Comparison of ENCODE assay signal across 17 cellular contexts in the genomic region with DNA sequence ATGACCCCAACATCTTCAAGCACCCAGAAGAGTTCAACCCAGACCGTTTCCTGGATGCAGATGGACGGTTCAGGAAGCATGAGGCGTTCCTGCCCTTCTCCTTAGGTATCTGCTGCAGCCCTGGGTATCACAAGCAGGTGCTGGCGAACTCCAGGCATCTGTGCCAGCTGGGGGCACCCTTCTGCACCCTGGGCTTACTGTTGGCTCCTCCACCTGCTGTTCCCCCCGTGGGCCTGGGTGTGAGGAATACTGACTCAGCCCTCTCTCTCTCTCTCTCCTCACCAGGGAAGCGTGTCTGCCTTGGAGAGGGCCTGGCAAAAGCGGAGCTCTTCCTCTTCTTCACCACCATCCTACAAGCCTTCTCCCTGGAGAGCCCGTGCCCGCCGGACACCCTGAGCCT. TPM values are rescaled to one million over a fixed set of nuclear protein-coding genes. Genes with fewer than 3 reads are reported as not detected.
A peak's percentile ranks its signal among the peaks of the same experiment; 100 is the strongest.
DNase-seq lines count a peak whose midpoint lies in the region; ATAC-seq and TF ChIP-seq lines count a peak whose summit lies in the region.
"Had no signal": no experiment of that assay in that cellular context is flagged by ENCODE, and none has a peak within 500 bp of the region (broad histone marks: within the 10 kb centered on the region; RNA-seq: fewer than 3 reads in every experiment).

No MANE protein-coding gene starts in this region.

- no peaks in the 10 kb centered on the region for H3K79me1 ChIP-seq in IMR-90 (ENCODE audit: low read depth in 1 of 2, low read length in 2 of 2)

- no peak overlapping the region; the same call in 1 of the 2 replicates for H4K91ac ChIP-seq in IMR-90 (ENCODE audit: insufficient read depth, low read depth, low read length)

- no peaks in the 10 kb centered on the region for H3K4me1 ChIP-seq in IMR-90 (ENCODE audit: control insufficient read depth, insufficient read depth, low read length)

- H3K9me3 Mint-ChIP-seq in activated T-helper 17 cell treated with anti-CD3 and anti-CD28 coated beads, Interleukin-2, amount 50 U/mL, for 72 hours, result no peaks in the 10 kb centered on the region
- H3K9me3 Mint-ChIP-seq: stimulated activated naive CD8-positive, alpha-beta T cell treated with anti-CD3 and anti-CD28 coated beads, Interleukin-15, Interleukin-2, amounts not matched to agents 100 ng/mL and 50 ng/mL, for 24 hours had no signal

- H3K4me1 Mint-ChIP-seq in activated T-helper 17 cell treated with anti-CD3 and anti-CD28 coated beads, Interleukin-2, amount 50 U/mL, for 72 hours, result peaks cover 18% of the 10 kb centered on the region

- H3K4me3 ChIP-seq in IMR-90 (ENCODE audit: insufficient read depth, low read depth, low read length), result no peak overlapping the region
- H3K4me3 ChIP-seq: gastroesophageal sphincter had no signal

- ATAC-seq in IMR-90 (ENCODE audit: low read depth), result peak; percentile 30
- peak; percentile 47 for ATAC-seq in activated T-helper 17 cell treated with anti-CD3 and anti-CD28 coated beads, Interleukin-2, amount 50 U/mL, for 72 hours (replicated peaks)
- ATAC-seq: gastroesophageal sphincter had no signal

- H3K9ac ChIP-seq in IMR-90 (ENCODE audit: low read depth, low read length), result no peak overlapping the region

- no peak overlapping the region for H4K8ac ChIP-seq in IMR-90 (ENCODE audit: low read depth in 2 of 2, low read length in 2 of 2)

- no peak overlapping the region for H2BK120ac ChIP-seq in IMR-90 (ENCODE audit: low read depth, low read length)

- no peak overlapping the region for H3K27ac Mint-ChIP-seq in activated T-helper 17 cell treated with anti-CD3 and anti-CD28 coated beads, Interleukin-2, amount 50 U/mL, for 72 hours
- H3K27ac Mint-ChIP-seq: stimulated activated naive CD8-positive, alpha-beta T cell treated with anti-CD3 and anti-CD28 coated beads, Interleukin-15, Interleukin-2, amounts not matched to agents 100 ng/mL and 50 ng/mL, for 24 hours had no signal

- peak overlapping the region; percentile 38 for H2AFZ ChIP-seq in IMR-90 (replicated peaks; ENCODE audit: low read length, poor library complexity)

- POLR2A ChIA-PET in IMR-90 (lab: Charles Lee; ENCODE audit: unreplicated experiment), result no interaction called here

- no peak overlapping the region for H4K5ac ChIP-seq in IMR-90 (ENCODE audit: low read depth, low read length)

- no peaks in the 10 kb centered on the region for H3K9me1 ChIP-seq in IMR-90 (ENCODE audit: insufficient read depth, low read length)

- H3K56ac ChIP-seq in IMR-90 (ENCODE audit: extremely low read depth, insufficient read depth, low read length), result no peak overlapping the region

- H3K14ac ChIP-seq in IMR-90 (replicated peaks; ENCODE audit: low read depth, low read length), result no peak overlapping the region

- CTCF ChIA-PET in IMR-90 (lab: Yijun Ruan, JAX), result interaction anchor here (0.5 to 3.3 kb wide), 3 partner anchors 16 to 102 kb away, joined by 3 to 16 read pairs (median 4); no protein-coding TSS in a partner anchor

- TF ChIP-seq CTCF in IMR-90 (conservative IDR thresholded peaks at IDR 0.05; ENCODE audit: low read depth, low read length), result no peak
- TF ChIP-seq CTCF in GM20000 (IDR thresholded peaks at IDR 0.05; ENCODE audit: extremely low read depth, missing control alignments), result no peak

- no peak overlapping the region; the same call in 1 of the 2 replicates for H3K4ac ChIP-seq in IMR-90 (ENCODE audit: low read depth, low read length)

- no TSS peak for BruUV-seq in IMR-90 (replicated peaks; lab: Mats Ljungman, UMichigan)

- H3K27ac ChIP-seq in IMR-90 (ENCODE audit: insufficient read depth, low read length), result no peak overlapping the region

- no peak overlapping the region for H3K18ac ChIP-seq in IMR-90 (ENCODE audit: low read depth, low read length)

- H2BK20ac ChIP-seq in IMR-90 (ENCODE audit: low read depth, low read length), result no peak overlapping the region

- H3K4me3 Mint-ChIP-seq in activated T-helper 17 cell treated with anti-CD3 and anti-CD28 coated beads, Interleukin-2, amount 50 U/mL, for 72 hours, result no peak overlapping the region
- H3K4me3 Mint-ChIP-seq: CD4-positive, CD25-positive, alpha-beta regulatory T cell; stimulated activated naive CD8-positive, alpha-beta T cell treated with anti-CD3 and anti-CD28 coated beads, Interleukin-15, Interleukin-2, amounts not matched to agents 100 ng/mL and 50 ng/mL, for 24 hours had no signal

- no peak overlapping the region for H3K4me2 ChIP-seq in IMR-90 (ENCODE audit: low read depth, low read length)

- H3K23ac ChIP-seq in IMR-90 (ENCODE audit: low read depth, low read length), result no peak overlapping the region

- H3K27me3 ChIP-seq in IMR-90 (ENCODE audit: control insufficient read depth, insufficient read depth, low read length), result no peaks in the 10 kb centered on the region
- H3K27me3 ChIP-seq: gastroesophageal sphincter had no signal

- in situ Hi-C loops in IMR-90 (cut with MboI; ENCODE audit: low sequenced_read_pairs), result no loop called here

- no peaks in the 10 kb centered on the region for H3K27me3 Mint-ChIP-seq in activated T-helper 17 cell treated with anti-CD3 and anti-CD28 coated beads, Interleukin-2, amount 50 U/mL, for 72 hours
- H3K27me3 Mint-ChIP-seq: stimulated activated naive CD8-positive, alpha-beta T cell treated with anti-CD3 and anti-CD28 coated beads, Interleukin-15, Interleukin-2, amounts not matched to agents 100 ng/mL and 50 ng/mL, for 24 hours had no signal

- H3K9me3 ChIP-seq in IMR-90 (ENCODE audit: control insufficient read depth, insufficient read depth, low read length), result no peaks in the 10 kb centered on the region
- H3K9me3 ChIP-seq: gastroesophageal sphincter had no signal

- dilution Hi-C loops in IMR-90 (cut with HindIII; ENCODE audit: low sequenced_read_pairs, unreplicated experiment), result no loop called here

- WGBS in IMR-90 (ENCODE audit: extremely low coverage in 2 of 2, insufficient read length in 1 of 2), 2 experiments, result 83% methylated on average over 3 of the region's 10 CpGs; no CpG with 5 or more reads in 1 of the 2 experiments

- H3K36me3 ChIP-seq in IMR-90 (ENCODE audit: control insufficient read depth, insufficient read depth, low read length), result peaks cover 7% of the 10 kb centered on the region
- H3K36me3 ChIP-seq: gastroesophageal sphincter had no signal

- H4K20me1 ChIP-seq in IMR-90 (ENCODE audit: insufficient read depth, low read length), result no peaks in the 10 kb centered on the region; the same call in 1 of the 2 replicates

- no peaks in the 10 kb centered on the region for H3K36me3 Mint-ChIP-seq in activated T-helper 17 cell treated with anti-CD3 and anti-CD28 coated beads, Interleukin-2, amount 50 U/mL, for 72 hours (ENCODE audit: low read depth)
- H3K36me3 Mint-ChIP-seq: CD4-positive, CD25-positive, alpha-beta regulatory T cell had no signal

- H2AK5ac ChIP-seq in IMR-90 (ENCODE audit: low read depth, low read length), result no peak overlapping the region

- TF ChIP-seq POLR2A in IMR-90 (IDR thresholded peaks at IDR 0.05; ENCODE audit: low read depth, low read length), result no peak

- DNase-seq in ELR (ENCODE audit: low read depth) (peak; percentile 54), IMR-90 (no peak), renal cortical epithelial cell (ENCODE audit: low read depth) (peak; percentile 36), GM03348 (ENCODE audit: low spot score) (no peak), GM20000 (ENCODE audit: low spot score) (no peak), NK-92 (lab: John Stamatoyannopoulos, UW; ENCODE audit: unreplicated experiment) (no peak)
- DNase-seq: activated T-cell treated with anti-CD3 and anti-CD28 coated beads, Interleukin-2, amount 50 U/mL, for 1 hour; CD4-positive, CD25-positive, alpha-beta regulatory T cell; central memory CD4-positive, alpha-beta T cell; H7; NCI-H1930; NCI-H748 treated with DMSO at 0.1 percent for 48 hours; SHP77 treated with DMSO at 0.1 percent for 48 hours; small intestine had no signal

- H2AK9ac ChIP-seq in IMR-90 (replicated peaks; ENCODE audit: low read depth, low read length, poor library complexity), result peak overlapping the region; percentile 9

- no peak overlapping the region for H2BK15ac ChIP-seq in IMR-90 (ENCODE audit: low read depth, low read length)

- 0 out of 2 replicates have a peak, but pooled peaks have one; percentile 3 for TF ChIP-seq RAD21 in IMR-90 (IDR thresholded peaks at IDR 0.05; ENCODE audit: low read length)

- intact Hi-C loops in IMR-90 (cut with micrococcal nuclease), result loop anchor here (10.0 kb wide), 1 partner anchor 219 kb away; a partner anchor contains a TSS

- H2BK5ac ChIP-seq in IMR-90 (ENCODE audit: low read depth, low read length, poor library complexity, severe bottlenecking), result no peak overlapping the region

TF ChIP-seq in IMR-90, 13 proteins besides CTCF, POLR2A, EP300 and RAD21:
- TF ChIP-seq NFE2L2 (IDR thresholded peaks at IDR 0.05; ENCODE audit: low read depth, low read length) (no peak), BHLHE40 (IDR thresholded peaks at IDR 0.05; ENCODE audit: low read depth, low read length) (peak; percentile 44; the same call in 1 of the 2 replicates)
TF ChIP-seq in IMR-90: peak in this region for 1.

RNA-seq across cellular contexts. Expression of a gene that starts 13.0 kb away (rescaled TPM):
- total RNA-seq in IMR-90 (2012; rRNA removed) (0.54 and 0.83 TPM in 2 replicates), renal cortical epithelial cell (2.2 and 3.1 TPM in 2 replicates)
- polyA plus RNA-seq in IMR-90 (2012; rRNA removed), result 0.98 and 2.1 TPM in 2 replicates
- 0.75 and 1.4 TPM in 2 replicates for polyA plus RNA-seq in IMR-90 (2012; cell fraction: cytosol; rRNA removed)
- 0.77 and 1.2 TPM in 2 replicates for polyA plus RNA-seq in IMR-90 (2012; cell fraction: nucleus; rRNA removed; ENCODE audit: low replicate concordance)
- total RNA-seq in activated T-helper 17 cell treated with anti-CD3 and anti-CD28 coated beads, Interleukin-2, amount 50 U/mL, for 72 hours, result under 1 TPM in 1 of 2 donors, not detected in 1; 0.13 TPM
- total RNA-seq: CD4-positive, CD25-positive, alpha-beta regulatory T cell had no signal

RNA-seq across cellular contexts. Expression of a gene that starts 13.0 kb away (rescaled TPM):
- total RNA-seq in IMR-90 (2012; rRNA removed), result 444 and 466 TPM in 2 replicates
- 212 and 235 TPM in 2 replicates for polyA plus RNA-seq in IMR-90 (2012; rRNA removed)
- 163 and 168 TPM in 2 replicates for polyA plus RNA-seq in IMR-90 (2012; cell fraction: cytosol; rRNA removed)
- polyA plus RNA-seq in IMR-90 (2012; cell fraction: nucleus; rRNA removed; ENCODE audit: low replicate concordance), result 125 and 184 TPM in 2 replicates
- total RNA-seq in activated T-helper 17 cell treated with anti-CD3 and anti-CD28 coated beads, Interleukin-2, amount 50 U/mL, for 72 hours, result 1 to 10 TPM in 1 of 2 donors, under 1 TPM in 1; 0.04 to 2.3 TPM
- total RNA-seq in renal cortical epithelial cell, result 151 and 220 TPM in 2 replicates
- total RNA-seq: CD4-positive, CD25-positive, alpha-beta regulatory T cell had no signal

RNA-seq across cellular contexts. Expression of a gene that starts 58.2 kb away (rescaled TPM):
- total RNA-seq in IMR-90 (2012; rRNA removed) (50.7 and 56.1 TPM in 2 replicates), renal cortical epithelial cell (68.1 and 131 TPM in 2 replicates)
- polyA plus RNA-seq in IMR-90 (2012; rRNA removed), result 67.3 and 68.1 TPM in 2 replicates
- 51.7 and 53.7 TPM in 2 replicates for polyA plus RNA-seq in IMR-90 (2012; cell fraction: cytosol; rRNA removed)
- 65.4 and 102 TPM in 2 replicates for polyA plus RNA-seq in IMR-90 (2012; cell fraction: nucleus; rRNA removed; ENCODE audit: low replicate concordance)
- 100 to 1,000 TPM; 324 to 357 TPM for total RNA-seq in activated T-helper 17 cell treated with anti-CD3 and anti-CD28 coated beads, Interleukin-2, amount 50 U/mL, for 72 hours

Comparison
In these comparisons a context has a peak if more than half of its experiments do, and no peak if none do; other contexts are left out.
1. DNase-seq: peak in ELR (single experiment) and renal cortical epithelial cell (single experiment); none in IMR-90 (single experiment), GM03348 (single experiment), GM20000 (single experiment) and NK-92 (single experiment).
2. RNA of a gene that starts 13.0 kb away (total RNA-seq): 444 to 466 TPM in IMR-90 and 151 to 220 TPM in renal cortical epithelial cell; 0.04 to 2.3 TPM in activated T-helper 17 cell treated with anti-CD3 and anti-CD28 coated beads, Interleukin-2, amount 50 U/mL, for 72 hours; every median in the first group is over 10 times any median in the second.